9 cellular contexts compared by ENCODE assay signal in the genomic region with DNA sequence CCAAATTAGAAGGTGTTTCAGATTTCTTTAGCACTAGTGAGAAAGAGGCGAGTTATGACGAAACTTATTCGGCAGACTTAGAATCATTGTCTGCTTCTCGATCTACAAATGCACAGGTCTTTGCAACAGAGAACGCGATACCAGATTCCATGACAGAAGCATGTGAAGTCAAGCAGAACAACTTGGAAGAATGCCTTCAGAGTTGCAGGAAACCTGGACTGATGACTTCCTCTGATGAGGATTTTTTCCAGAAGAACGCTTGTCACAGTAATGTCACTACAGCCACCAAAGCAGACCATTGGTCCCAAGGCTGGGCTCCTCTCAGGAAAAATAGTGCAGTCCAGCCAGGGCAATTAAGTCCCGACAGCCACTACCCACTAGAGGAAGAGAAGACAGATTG.
"Had no signal": no experiment of that assay in that cellular context is flagged by ENCODE, and none has a peak within 500 bp of the region (broad histone marks: within the 10 kb centered on the region; RNA-seq: fewer than 3 reads in every experiment).

No MANE protein-coding gene starts in this region.

- H3K4me1 Mint-ChIP-seq: GM23338, H9 had no signal

- ATAC-seq: GM23338, HCT116, K562 had no signal

- H3K4me3 Mint-ChIP-seq: GM23338, H9, HFFc6 had no signal

- H3K27ac Mint-ChIP-seq: GM23338, H9, HFFc6 had no signal

- DNase-seq: H9, HFFc6, IMR-90, KG1 had no signal

- H3K9me3 Mint-ChIP-seq: GM23338, H9, HFFc6 had no signal

- H3K4me3 ChIP-seq: GM23338, K562 had no signal

- FAIRE-seq: H1, H54, K562 had no signal
